Comparison of ENCODE assay signal across 9 cellular contexts in genomic region chr1:244322791-244323521, GRCh38.
DNase-seq lines count a peak whose midpoint lies in the region; ATAC-seq and TF ChIP-seq lines count a peak whose summit lies in the region.
"Had no signal": no experiment of that assay in that cellular context is flagged by ENCODE, and none has a peak within 500 bp of the region (broad histone marks: within the 10 kb centered on the region; RNA-seq: fewer than 3 reads in every experiment).

No MANE protein-coding gene starts in this region.

- H3K9me3 Mint-ChIP-seq in CD8-positive, alpha-beta T cell = peaks cover 3% of the 10 kb centered on the region
- H3K9me3 Mint-ChIP-seq in activated naive CD4-positive, alpha-beta T cell treated with anti-CD3 and anti-CD28 coated beads, Interleukin-2, amount 10 ng/mL, durations not matched to agents 7 days and 5 days = peaks cover 6% of the 10 kb centered on the region

- CTCF ChIA-PET in CD8-positive, alpha-beta T cell (lab: Charles Lee) = interaction anchor here (1.4 kb wide), 1 partner anchor 24 kb away, joined by 4 read pairs; no protein-coding TSS in a partner anchor
- CTCF ChIA-PET in activated naive CD4-positive, alpha-beta T cell treated with anti-CD3 and anti-CD28 coated beads, Interleukin-2, amount 10 ng/mL, durations not matched to agents 7 days and 5 days (lab: Charles Lee) = interaction anchor here (1.4 kb wide), 1 partner anchor 23 kb away, joined by 3 read pairs; no protein-coding TSS in a partner anchor
- CTCF ChIA-PET in GM10248 (lab: Yijun Ruan, JAX) = interaction anchor here (1.0 to 2.4 kb wide), 3 partner anchors 23 to 26 kb away, joined by 3 to 12 read pairs (median 4); no protein-coding TSS in a partner anchor

- no peak for TF ChIP-seq CTCF in CD8-positive, alpha-beta T cell (IDR thresholded peaks at IDR 0.05)
- no peak for TF ChIP-seq CTCF in retinal pigment epithelial cell (conservative IDR thresholded peaks at IDR 0.05; ENCODE audit: low read depth, low read length)
- no peak for TF ChIP-seq CTCF in GM10248 (IDR thresholded peaks at IDR 0.05; ENCODE audit: control extremely low read depth, extremely low read depth, low read depth, missing control alignments)

- ATAC-seq in CD8-positive, alpha-beta T cell = peak; percentile 55
- no peak for ATAC-seq in HG02588 (IDR thresholded peaks at IDR 0.05; ENCODE audit: unreplicated experiment)

- H3K36me3 ChIP-seq in CD8-positive, alpha-beta T cell (ENCODE audit: insufficient read depth, low read length) = no peaks in the 10 kb centered on the region

- peaks cover 4% of the 10 kb centered on the region for H3K4me1 ChIP-seq in CD8-positive, alpha-beta T cell (ENCODE audit: insufficient read depth, low read length)

- H3K27ac Mint-ChIP-seq in CD8-positive, alpha-beta T cell = peak overlapping the region; percentile 16
- H3K27ac Mint-ChIP-seq in activated naive CD4-positive, alpha-beta T cell treated with anti-CD3 and anti-CD28 coated beads, Interleukin-2, amount 10 ng/mL, durations not matched to agents 7 days and 5 days = peak overlapping the region; percentile 87

- peak overlapping the region; percentile 18 for H3K27ac ChIP-seq in CD8-positive, alpha-beta T cell (ENCODE audit: low read depth, low read length)
- H3K27ac ChIP-seq: SK-N-MC had no signal

- POLR2A ChIA-PET in CD8-positive, alpha-beta T cell (lab: Charles Lee) = interaction anchor here (0.7 kb wide), 1 partner anchor 24 kb away, joined by 3 read pairs; no protein-coding TSS in a partner anchor
- POLR2A ChIA-PET in GM10248 (lab: Yijun Ruan, JAX) = no interaction called here

- peak in 3 of 7 experiments; percentile 12 to 40 (median 24) for DNase-seq in CD8-positive, alpha-beta T cell
- DNase-seq in Kasumi-1 (lab: John Stamatoyannopoulos, UW) (peak; percentile 10 to 51), glomerular visceral epithelial cell (ENCODE audit: extremely low spot score) (peak; percentile 80), retinal pigment epithelial cell (ENCODE audit: low read depth) (peak; percentile 96), GM10248 (ENCODE audit: extremely low spot score) (no peak), NCI-H524 treated with DMSO at 0.1 percent for 48 hours (lab: John Stamatoyannopoulos, UW) (no peak)
- DNase-seq in activated naive CD4-positive, alpha-beta T cell treated with anti-CD3 and anti-CD28 coated beads, Interleukin-2, amount 10 ng/mL, durations not matched to agents 7 days and 5 days = peak; percentile 44

- H3K4me1 Mint-ChIP-seq in CD8-positive, alpha-beta T cell (ENCODE audit: low read depth) = peaks cover 43% of the 10 kb centered on the region
- peaks cover 69% of the 10 kb centered on the region for H3K4me1 Mint-ChIP-seq in activated naive CD4-positive, alpha-beta T cell treated with anti-CD3 and anti-CD28 coated beads, Interleukin-2, amount 10 ng/mL, durations not matched to agents 7 days and 5 days

- H3K27me3 ChIP-seq in CD8-positive, alpha-beta T cell (ENCODE audit: insufficient read depth, low read length) = no peaks in the 10 kb centered on the region

- intact Hi-C loops in CD8-positive, alpha-beta T cell (cut with DNase I, micrococcal nuclease) = loop anchor here in 1 of 2 experiments (5.0 kb wide), 1 partner anchor 129 kb away; the partner anchor contains the start of gene ADSS2

- no peaks in the 10 kb centered on the region for H3K9me3 ChIP-seq in CD8-positive, alpha-beta T cell (ENCODE audit: low read length)

- no peaks in the 10 kb centered on the region for H3K36me3 Mint-ChIP-seq in CD8-positive, alpha-beta T cell
- H3K36me3 Mint-ChIP-seq in activated naive CD4-positive, alpha-beta T cell treated with anti-CD3 and anti-CD28 coated beads, Interleukin-2, amount 10 ng/mL, durations not matched to agents 7 days and 5 days = peaks cover 12% of the 10 kb centered on the region

- H3K4me3 Mint-ChIP-seq in CD8-positive, alpha-beta T cell = peak overlapping the region; percentile 12
- no peak overlapping the region for H3K4me3 Mint-ChIP-seq in activated naive CD4-positive, alpha-beta T cell treated with anti-CD3 and anti-CD28 coated beads, Interleukin-2, amount 10 ng/mL, durations not matched to agents 7 days and 5 days

- H3K4me3 ChIP-seq in CD8-positive, alpha-beta T cell (ENCODE audit: low read depth, low read length) = no peak overlapping the region
- peak overlapping the region; percentile 22 for H3K4me3 ChIP-seq in retinal pigment epithelial cell (ENCODE audit: low read length)
- H3K4me3 ChIP-seq: SK-N-MC had no signal

- no peaks in the 10 kb centered on the region for H3K27me3 Mint-ChIP-seq in CD8-positive, alpha-beta T cell (ENCODE audit: low read depth)
- H3K27me3 Mint-ChIP-seq in activated naive CD4-positive, alpha-beta T cell treated with anti-CD3 and anti-CD28 coated beads, Interleukin-2, amount 10 ng/mL, durations not matched to agents 7 days and 5 days = no peaks in the 10 kb centered on the region

Comparison
In these comparisons a context has a peak if more than half of its experiments do, and no peak if none do; other contexts are left out.
1. DNase-seq: peak in Kasumi-1 (2 of 2), activated naive CD4-positive, alpha-beta T cell treated with anti-CD3 and anti-CD28 coated beads, Interleukin-2, amount 10 ng/mL, durations not matched to agents 7 days and 5 days (single experiment), glomerular visceral epithelial cell (single experiment) and retinal pigment epithelial cell (single experiment); none in GM10248 (single experiment) and NCI-H524 treated with DMSO at 0.1 percent for 48 hours (single experiment).